1 cellular context compared by ENCODE assay signal in genomic region chr20:52923123-52923543, GRCh38.
TF ChIP-seq lines count a peak whose summit lies in the region.

No MANE protein-coding gene starts in this region.

TF ChIP-seq in HepG2, 621 proteins besides CTCF, POLR2A, EP300 and RAD21 (continued from another document):
- TF ChIP-seq ZNF7 (CRISPR knock-in tag; IDR thresholded peaks at IDR 0.05) (no peak), POLR2G (IDR thresholded peaks at IDR 0.05; ENCODE audit: low read depth, low read length) (no peak), ZSCAN29 (CRISPR knock-in tag; conservative IDR thresholded peaks at IDR 0.05) (no peak), ZNF335 (CRISPR knock-in tag; IDR thresholded peaks at IDR 0.05) (no peak), KAT2B (IDR thresholded peaks at IDR 0.05; ENCODE audit: borderline replicate concordance, low read depth, low read length) (no peak), ZNF709 (CRISPR knock-in tag; IDR thresholded peaks at IDR 0.05) (no peak), CEBPB (IDR thresholded peaks at IDR 0.05; ENCODE audit: borderline replicate concordance, low read depth, low read length) (peak; percentile 33; the same call in 1 of the 2 replicates), FOSL2 (CRISPR knock-in tag; IDR thresholded peaks at IDR 0.05) (peak; percentile 67)
- TF ChIP-seq, protein P1, sequence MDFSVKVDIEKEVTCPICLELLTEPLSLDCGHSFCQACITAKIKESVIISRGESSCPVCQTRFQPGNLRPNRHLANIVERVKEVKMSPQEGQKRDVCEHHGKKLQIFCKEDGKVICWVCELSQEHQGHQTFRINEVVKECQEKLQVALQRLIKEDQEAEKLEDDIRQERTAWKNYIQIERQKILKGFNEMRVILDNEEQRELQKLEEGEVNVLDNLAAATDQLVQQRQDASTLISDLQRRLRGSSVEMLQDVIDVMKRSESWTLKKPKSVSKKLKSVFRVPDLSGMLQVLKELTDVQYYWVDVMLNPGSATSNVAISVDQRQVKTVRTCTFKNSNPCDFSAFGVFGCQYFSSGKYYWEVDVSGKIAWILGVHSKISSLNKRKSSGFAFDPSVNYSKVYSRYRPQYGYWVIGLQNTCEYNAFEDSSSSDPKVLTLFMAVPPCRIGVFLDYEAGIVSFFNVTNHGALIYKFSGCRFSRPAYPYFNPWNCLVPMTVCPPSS (IDR thresholded peaks at IDR 0.05), result no peak
